22 cellular contexts compared by ENCODE assay signal in the genomic region with DNA sequence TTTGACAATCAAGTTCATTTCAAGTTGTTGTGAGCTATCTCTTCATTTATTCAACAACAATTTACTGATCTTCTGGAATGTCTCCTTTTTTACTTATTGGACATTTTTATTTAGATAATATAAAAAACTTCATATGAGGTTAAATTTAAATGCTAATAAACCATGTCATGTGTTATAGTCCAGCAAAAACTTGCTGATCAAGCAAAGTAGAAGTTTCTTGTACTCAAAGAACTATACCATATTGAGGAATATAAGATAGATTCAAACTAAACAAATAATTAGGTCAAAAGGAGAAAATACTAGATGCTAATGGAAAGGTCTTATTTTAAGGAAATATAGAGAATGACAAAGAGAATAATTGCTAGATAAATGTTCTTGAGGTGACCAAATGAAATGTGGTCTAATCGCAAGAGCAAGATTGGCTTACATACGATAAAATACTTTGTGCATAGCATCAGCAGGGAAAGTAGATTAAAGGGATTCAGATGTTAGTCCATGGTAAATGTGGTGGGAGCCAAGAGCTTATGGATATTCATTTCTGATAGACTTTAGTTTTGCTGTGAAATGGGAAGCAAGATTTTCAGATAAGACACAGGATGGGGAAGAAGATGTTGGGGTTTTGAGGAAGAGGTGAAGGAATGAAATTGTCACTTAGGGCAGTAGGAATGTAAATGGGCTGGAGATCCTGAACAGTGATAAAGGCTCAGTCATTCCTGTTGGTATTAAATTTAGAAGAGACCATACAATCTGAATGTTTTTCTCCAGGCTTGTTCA.
"Had no signal": no experiment of that assay in that cellular context is flagged by ENCODE, and none has a peak within 500 bp of the region (broad histone marks: within the 10 kb centered on the region; RNA-seq: fewer than 3 reads in every experiment).

No MANE protein-coding gene starts in this region.

- DNase-seq: activated CD4-positive, alpha-beta T cell treated with anti-CD3 and anti-CD28 coated beads for 4 hours; activated CD8-positive, alpha-beta memory T cell treated with anti-CD3 and anti-CD28 coated beads, Interleukin-2, amount 50 U/mL, for 4 hours; activated CD8-positive, alpha-beta T cell treated with anti-CD3 and anti-CD28 coated beads, Interleukin-2, amount 10 ng/mL, durations not matched to agents 7 days and 5 days; activated effector memory CD4-positive, alpha-beta T cell treated with anti-CD3 and anti-CD28 coated beads, Interleukin-2, amount 50 U/mL, for 16 hours; activated T-cell treated with anti-CD3 and anti-CD28 coated beads, Interleukin-2, amount 50 U/mL, for 48 hours; adrenal gland; body of pancreas; central memory CD4-positive, alpha-beta T cell; colonic mucosa; kidney glomerular epithelial cell; mesenchymal stem cell; spleen; T-helper 17 cell; trophoblast cell had no signal

- H3K4me3 ChIP-seq: adrenal gland, body of pancreas, colonic mucosa, esophagus muscularis mucosa, right atrium auricular region, spleen, suprapubic skin had no signal

- H3K27me3 Mint-ChIP-seq: activated naive CD4-positive, alpha-beta T cell treated with anti-CD3 and anti-CD28 coated beads, Interleukin-2, amount 50 U/mL, for 24 hours; natural killer cell treated with Interleukin-12 subunit alpha and Interleukin-12 subunit beta and Interleukin-15 and Interleukin-18, amount 100 ng/mL, for 72 hours; progenitor cell of endocrine pancreas; stimulated activated naive CD8-positive, alpha-beta T cell treated with anti-CD3 and anti-CD28 coated beads, Interleukin-15, Interleukin-2, amounts not matched to agents 100 ng/mL and 50 ng/mL, for 24 hours; T-helper 17 cell had no signal

- H3K27ac Mint-ChIP-seq: activated CD8-positive, alpha-beta T cell treated with anti-CD3 and anti-CD28 coated beads, Interleukin-2, amount 10 ng/mL, durations not matched to agents 7 days and 5 days; activated naive CD4-positive, alpha-beta T cell treated with anti-CD3 and anti-CD28 coated beads, Interleukin-2, amount 50 U/mL, for 24 hours; natural killer cell treated with Interleukin-12 subunit alpha and Interleukin-12 subunit beta and Interleukin-15 and Interleukin-18, amount 100 ng/mL, for 72 hours; progenitor cell of endocrine pancreas; stimulated activated naive CD8-positive, alpha-beta T cell treated with anti-CD3 and anti-CD28 coated beads, Interleukin-15, Interleukin-2, amounts not matched to agents 100 ng/mL and 50 ng/mL, for 24 hours; T-helper 17 cell; WTC11 had no signal

- ATAC-seq: activated CD8-positive, alpha-beta T cell treated with anti-CD3 and anti-CD28 coated beads, Interleukin-2, amount 10 ng/mL, durations not matched to agents 7 days and 5 days; body of pancreas; natural killer cell treated with Interleukin-12 subunit alpha and Interleukin-12 subunit beta and Interleukin-15 and Interleukin-18, amount 100 ng/mL, for 72 hours; T-helper 17 cell; WTC11 had no signal

- H3K4me1 ChIP-seq: adrenal gland, body of pancreas, colonic mucosa, esophagus muscularis mucosa, right atrium auricular region, spleen, suprapubic skin had no signal

- H3K4me3 Mint-ChIP-seq: activated CD8-positive, alpha-beta T cell treated with anti-CD3 and anti-CD28 coated beads, Interleukin-2, amount 10 ng/mL, durations not matched to agents 7 days and 5 days; activated naive CD4-positive, alpha-beta T cell treated with anti-CD3 and anti-CD28 coated beads, Interleukin-2, amount 50 U/mL, for 24 hours; natural killer cell treated with Interleukin-12 subunit alpha and Interleukin-12 subunit beta and Interleukin-15 and Interleukin-18, amount 100 ng/mL, for 72 hours; stimulated activated naive CD8-positive, alpha-beta T cell treated with anti-CD3 and anti-CD28 coated beads, Interleukin-15, Interleukin-2, amounts not matched to agents 100 ng/mL and 50 ng/mL, for 24 hours; T-helper 17 cell; WTC11 had no signal

- H3K4me1 Mint-ChIP-seq: activated naive CD4-positive, alpha-beta T cell treated with anti-CD3 and anti-CD28 coated beads, Interleukin-2, amount 50 U/mL, for 24 hours; T-helper 17 cell had no signal

- H3K27ac ChIP-seq: adrenal gland, body of pancreas, colonic mucosa, esophagus muscularis mucosa, right atrium auricular region, spleen, suprapubic skin had no signal

- H3K9me3 ChIP-seq: adrenal gland, body of pancreas, colonic mucosa, esophagus muscularis mucosa, right atrium auricular region, spleen, suprapubic skin had no signal

- H3K36me3 Mint-ChIP-seq: activated naive CD4-positive, alpha-beta T cell treated with anti-CD3 and anti-CD28 coated beads, Interleukin-2, amount 50 U/mL, for 24 hours; WTC11 had no signal

- H3K9me3 Mint-ChIP-seq: activated naive CD4-positive, alpha-beta T cell treated with anti-CD3 and anti-CD28 coated beads, Interleukin-2, amount 50 U/mL, for 24 hours; WTC11 had no signal
